ENCODE assay signal across 21 cellular contexts in the genomic region with DNA sequence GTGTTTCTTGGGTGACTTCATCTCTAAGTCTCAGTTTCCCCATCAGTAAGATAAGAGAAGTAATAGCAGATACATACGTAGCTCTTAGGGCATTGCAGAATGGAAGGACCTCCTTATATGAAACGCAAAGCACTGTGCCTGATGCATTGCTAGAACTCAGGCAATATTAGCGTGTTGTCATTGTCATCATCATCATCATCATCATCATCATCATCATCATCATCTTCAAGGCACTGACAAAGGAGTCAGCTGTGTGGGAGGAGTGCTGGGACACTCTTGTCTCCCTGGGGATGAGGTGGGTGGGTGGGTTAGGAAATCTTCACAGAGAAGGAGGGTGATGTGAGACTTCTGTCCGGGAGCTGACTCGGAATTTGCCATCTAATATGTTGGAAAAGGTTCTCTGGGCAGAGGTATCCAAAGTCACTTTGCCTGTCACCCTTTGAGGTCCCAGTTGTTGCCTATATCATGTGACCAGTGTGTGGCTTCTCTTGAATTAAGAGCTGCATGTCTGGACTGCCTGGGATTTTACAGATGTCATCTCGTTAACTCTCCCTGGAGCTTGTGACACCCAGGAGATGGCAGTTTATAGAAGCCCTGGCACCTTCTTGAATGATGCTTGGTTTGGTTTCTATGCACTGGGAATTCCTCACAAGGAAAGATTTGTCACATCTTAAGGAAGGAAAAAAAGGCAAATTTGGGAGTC. TPM values are rescaled to one million over a fixed set of nuclear protein-coding genes. Genes with fewer than 3 reads are reported as not detected.
DNase-seq lines count a peak whose midpoint lies in the region; ATAC-seq, FAIRE-seq and TF ChIP-seq lines count a peak whose summit lies in the region.
"Had no signal": no experiment of that assay in that cellular context is flagged by ENCODE, and none has a peak within 500 bp of the region (broad histone marks: within the 10 kb centered on the region; RNA-seq: fewer than 3 reads in every experiment).

No MANE protein-coding gene starts in this region.

- CTCF ChIA-PET in IMR-90 (lab: Yijun Ruan, JAX) = interaction anchor here (0.6 to 1.7 kb wide), 3 partner anchors 27 to 95 kb away, joined by 3 to 5 read pairs (median 3); partner anchors contain the start of gene PLEKHA1
- CTCF ChIA-PET in CD8-positive, alpha-beta T cell (lab: Charles Lee) = interaction anchor here (1.5 to 1.7 kb wide), 2 partner anchors 12 to 33 kb away, joined by 4 read pairs; no protein-coding TSS in a partner anchor

- no peak overlapping the region for H3K27ac Mint-ChIP-seq in astrocyte (ENCODE audit: unreplicated experiment)
- no peak overlapping the region for H3K27ac Mint-ChIP-seq in CD8-positive, alpha-beta T cell
- H3K27ac Mint-ChIP-seq: activated CD8-positive, alpha-beta memory T cell treated with anti-CD3 and anti-CD28 coated beads, Interleukin-2, amount 10 ng/mL, durations not matched to agents 7 days and 5 days; nephron; T-helper 2 cell treated with Interferon-gamma antibody and Interleukin-4, amounts not matched to agents 5 μg/mL and 100 μg/mL, for 36 hours had no signal

- ATAC-seq in IMR-90 (ENCODE audit: low read depth) (no peak), GM19023 (IDR thresholded peaks at IDR 0.05; ENCODE audit: unreplicated experiment) (no peak)
- ATAC-seq in CD8-positive, alpha-beta T cell = no peak
- ATAC-seq: activated CD4-positive, CD25-positive, alpha-beta regulatory T cell treated with anti-CD3 and anti-CD28 coated beads, Interleukin-2, amount 50 U/mL, for 24 hours; activated CD8-positive, alpha-beta memory T cell treated with anti-CD3 and anti-CD28 coated beads, Interleukin-2, amount 10 ng/mL, durations not matched to agents 7 days and 5 days had no signal

- H3K79me1 ChIP-seq in IMR-90 (ENCODE audit: low read depth in 1 of 2, low read length in 2 of 2) = peaks cover 9 to 44% of the 10 kb centered on the region in 2 experiments

- H2AFZ ChIP-seq in IMR-90 (replicated peaks; ENCODE audit: low read length, poor library complexity) (no peak overlapping the region), astrocyte (ENCODE audit: low read depth, low read length) (no peak overlapping the region), hepatocyte (no peak overlapping the region)

- H3K4me3 ChIP-seq in IMR-90 (ENCODE audit: insufficient read depth, low read depth, low read length) (no peak overlapping the region), astrocyte (ENCODE audit: insufficient read depth, low read depth, low read length) (no peak overlapping the region), hepatocyte (no peak overlapping the region), subcutaneous abdominal adipose tissue (ENCODE audit: low read depth in 1 of 5, low read length in 5 of 5) (no peak overlapping the region)
- H3K4me3 ChIP-seq in CD8-positive, alpha-beta T cell (ENCODE audit: low read depth, low read length) = no peak overlapping the region
- H3K4me3 ChIP-seq: body of pancreas, lung, thyroid gland had no signal

- peaks cover 32% of the 10 kb centered on the region for H3K27me3 Mint-ChIP-seq in astrocyte (ENCODE audit: low read depth, unreplicated experiment)
- H3K27me3 Mint-ChIP-seq in CD8-positive, alpha-beta T cell (ENCODE audit: low read depth) = peaks cover 27% of the 10 kb centered on the region

- H3K4me2 ChIP-seq in IMR-90 (ENCODE audit: low read depth, low read length) (peak overlapping the region; percentile 40), astrocyte (ENCODE audit: low read length) (peak overlapping the region; percentile 45), hepatocyte (no peak overlapping the region)

- H3K23ac ChIP-seq in IMR-90 (ENCODE audit: low read depth, low read length) = peak overlapping the region; percentile 56; the same call in 1 of the 2 replicates

- FAIRE-seq in astrocyte (lab: Jason Lieb, UNC) = no peak

- H3K4me1 ChIP-seq in IMR-90 (ENCODE audit: control insufficient read depth, insufficient read depth, low read length) (peaks cover 21% of the 10 kb centered on the region), astrocyte (ENCODE audit: insufficient read depth, low read length) (peaks cover 21% of the 10 kb centered on the region), hepatocyte (ENCODE audit: insufficient read depth) (no peaks in the 10 kb centered on the region), subcutaneous abdominal adipose tissue (ENCODE audit: control insufficient read depth in 5 of 5, insufficient read depth in 5 of 5, low read length in 5 of 5) (peaks cover 12 to 48% (median 37%) of the 10 kb centered on the region in 5 donors)
- H3K4me1 ChIP-seq in CD8-positive, alpha-beta T cell (ENCODE audit: insufficient read depth, low read length) = no peaks in the 10 kb centered on the region

- peak overlapping the region; percentile 7; the same call in 1 of the 2 replicates for H4K91ac ChIP-seq in IMR-90 (ENCODE audit: insufficient read depth, low read depth, low read length)

- no peak overlapping the region for H4K5ac ChIP-seq in IMR-90 (ENCODE audit: low read depth, low read length)

- peak overlapping the region; percentile 1; a peak in 2 of 4 replicates for H4K8ac ChIP-seq in IMR-90 (ENCODE audit: low read depth in 2 of 2, low read length in 2 of 2)

- no peak overlapping the region for H2AK9ac ChIP-seq in IMR-90 (replicated peaks; ENCODE audit: low read depth, low read length, poor library complexity)

- DNase-seq in IMR-90 (no peak), astrocyte (ENCODE audit: low read depth) (no peak), hepatocyte (ENCODE audit: low spot score) (no peak), SHP77 treated with DMSO at 0.1 percent for 48 hours (lab: John Stamatoyannopoulos, UW) (no peak)
- no peak for DNase-seq in activated naive CD4-positive, alpha-beta T cell treated with Interleukin-2 at 50 U/mL for 16 hours
- no peak for DNase-seq in CD8-positive, alpha-beta T cell
- DNase-seq: activated CD8-positive, alpha-beta memory T cell treated with anti-CD3 and anti-CD28 coated beads, Interleukin-2, amount 10 ng/mL, durations not matched to agents 7 days and 5 days; activated naive CD4-positive, alpha-beta T cell; CD8-positive, alpha-beta memory T cell; effector CD8-positive, alpha-beta T cell; NCI-H1048; NK-92 treated with Interleukin-12 subunit alpha and Interleukin-12 subunit beta, amount 100 ng/mL, for 24 hours; Right ventricle myocardium superior; thyroid gland had no signal

- H2BK5ac ChIP-seq in IMR-90 (ENCODE audit: low read depth, low read length, poor library complexity, severe bottlenecking) = peak overlapping the region; percentile 20

- H2AK5ac ChIP-seq in IMR-90 (ENCODE audit: low read depth, low read length) = peak overlapping the region; percentile 94

- dilution Hi-C loops in IMR-90 (cut with HindIII; ENCODE audit: low sequenced_read_pairs, unreplicated experiment) = no loop called here

- peak overlapping the region; percentile 55; the same call in 1 of the 3 replicates for H2BK15ac ChIP-seq in IMR-90 (ENCODE audit: low read depth, low read length)

- peaks cover 14% of the 10 kb centered on the region for H3K36me3 Mint-ChIP-seq in astrocyte (ENCODE audit: low read depth, unreplicated experiment)
- H3K36me3 Mint-ChIP-seq in CD8-positive, alpha-beta T cell = no peaks in the 10 kb centered on the region
- H3K36me3 Mint-ChIP-seq: activated CD8-positive, alpha-beta memory T cell treated with anti-CD3 and anti-CD28 coated beads, Interleukin-2, amount 10 ng/mL, durations not matched to agents 7 days and 5 days had no signal

- H3K14ac ChIP-seq in IMR-90 (replicated peaks; ENCODE audit: low read depth, low read length) = peak overlapping the region; percentile 71

- peak overlapping the region; percentile 54 for H2BK120ac ChIP-seq in IMR-90 (ENCODE audit: low read depth, low read length)

- peaks cover 19% of the 10 kb centered on the region for H4K20me1 ChIP-seq in IMR-90 (ENCODE audit: insufficient read depth, low read length)
- peaks cover 38% of the 10 kb centered on the region for H4K20me1 ChIP-seq in astrocyte (ENCODE audit: insufficient read depth, low read length)
- no peaks in the 10 kb centered on the region for H4K20me1 ChIP-seq in hepatocyte (ENCODE audit: insufficient read depth, poor library complexity, severe bottlenecking)

- peak overlapping the region; percentile 28; the same call in 1 of the 2 replicates for H3K18ac ChIP-seq in IMR-90 (ENCODE audit: low read depth, low read length)

- H3K27me3 ChIP-seq in IMR-90 (ENCODE audit: control insufficient read depth, insufficient read depth, low read length) = no peaks in the 10 kb centered on the region
- peaks cover 5% of the 10 kb centered on the region for H3K27me3 ChIP-seq in astrocyte (ENCODE audit: insufficient read depth, low read length)
- H3K27me3 ChIP-seq in hepatocyte = peaks cover 21% of the 10 kb centered on the region
- H3K27me3 ChIP-seq in subcutaneous abdominal adipose tissue (ENCODE audit: control insufficient read depth in 5 of 5, insufficient read depth in 4 of 5, low read length in 5 of 5) = no peaks in the 10 kb centered on the region
- H3K27me3 ChIP-seq in CD8-positive, alpha-beta T cell (ENCODE audit: insufficient read depth, low read length) = no peaks in the 10 kb centered on the region
- H3K27me3 ChIP-seq: body of pancreas, thyroid gland had no signal

- no peak overlapping the region for H3K56ac ChIP-seq in IMR-90 (ENCODE audit: extremely low read depth, insufficient read depth, low read length)

- H3K9me3 ChIP-seq in IMR-90 (ENCODE audit: control insufficient read depth, insufficient read depth, low read length) (no peaks in the 10 kb centered on the region), astrocyte (ENCODE audit: insufficient read depth, low read depth, low read length) (no peaks in the 10 kb centered on the region), hepatocyte (ENCODE audit: low read depth) (no peaks in the 10 kb centered on the region), subcutaneous abdominal adipose tissue (ENCODE audit: control insufficient read depth in 5 of 5, low read length in 5 of 5) (no peaks in the 10 kb centered on the region)
- no peaks in the 10 kb centered on the region for H3K9me3 ChIP-seq in CD8-positive, alpha-beta T cell (ENCODE audit: low read length)
- H3K9me3 ChIP-seq: body of pancreas, thyroid gland had no signal

- no peak overlapping the region for H3K4me3 Mint-ChIP-seq in astrocyte (ENCODE audit: unreplicated experiment)
- no peak overlapping the region for H3K4me3 Mint-ChIP-seq in CD8-positive, alpha-beta T cell
- H3K4me3 Mint-ChIP-seq: activated CD8-positive, alpha-beta memory T cell treated with anti-CD3 and anti-CD28 coated beads, Interleukin-2, amount 10 ng/mL, durations not matched to agents 7 days and 5 days; CD8-positive, alpha-beta memory T cell; nephron; T-helper 2 cell treated with Interferon-gamma antibody and Interleukin-4, amounts not matched to agents 5 μg/mL and 100 μg/mL, for 36 hours had no signal

- peak overlapping the region; percentile 39; the same call in 1 of the 2 replicates for H3K27ac ChIP-seq in IMR-90 (ENCODE audit: insufficient read depth, low read length)
- no peak overlapping the region for H3K27ac ChIP-seq in astrocyte (ENCODE audit: low read depth, low read length)
- H3K27ac ChIP-seq in hepatocyte = peak overlapping the region; percentile 37
- H3K27ac ChIP-seq in subcutaneous abdominal adipose tissue (ENCODE audit: low read depth, low read length) = peak overlapping the region; percentile 70
- H3K27ac ChIP-seq in CD8-positive, alpha-beta T cell (ENCODE audit: low read depth, low read length) = no peak overlapping the region

- peaks cover 19% of the 10 kb centered on the region for H3K79me2 ChIP-seq in astrocyte (ENCODE audit: insufficient read depth, low read length)
- no peaks in the 10 kb centered on the region for H3K79me2 ChIP-seq in hepatocyte

- peak overlapping the region; percentile 62 for H3K4ac ChIP-seq in IMR-90 (ENCODE audit: low read depth, low read length)

- no peaks in the 10 kb centered on the region; the same call in 1 of the 2 replicates for H3K36me3 ChIP-seq in IMR-90 (ENCODE audit: control insufficient read depth, insufficient read depth, low read length)
- H3K36me3 ChIP-seq in astrocyte (ENCODE audit: insufficient read depth, low read length) = no peaks in the 10 kb centered on the region
- no peaks in the 10 kb centered on the region for H3K36me3 ChIP-seq in hepatocyte (replicated peaks; ENCODE audit: insufficient read depth, low read depth)
- H3K36me3 ChIP-seq in subcutaneous abdominal adipose tissue (ENCODE audit: control insufficient read depth in 5 of 5, insufficient read depth in 5 of 5, low read length in 5 of 5) = peaks cover 0 to 3% (median 0%) of the 10 kb centered on the region in 5 donors
- no peaks in the 10 kb centered on the region for H3K36me3 ChIP-seq in CD8-positive, alpha-beta T cell (ENCODE audit: insufficient read depth, low read length)
- H3K36me3 ChIP-seq: thyroid gland had no signal

- in situ Hi-C loops in IMR-90 (cut with MboI; ENCODE audit: low sequenced_read_pairs) = loop anchor here (10.0 kb wide), 1 partner anchor 344 kb away; no protein-coding TSS in a partner anchor

- peaks cover 7% of the 10 kb centered on the region for H3K4me1 Mint-ChIP-seq in astrocyte (ENCODE audit: low read depth, unreplicated experiment)
- H3K4me1 Mint-ChIP-seq in CD8-positive, alpha-beta T cell (ENCODE audit: low read depth) = no peaks in the 10 kb centered on the region

- H3K9me3 Mint-ChIP-seq in astrocyte (ENCODE audit: unreplicated experiment) = no peaks in the 10 kb centered on the region
- H3K9me3 Mint-ChIP-seq in CD8-positive, alpha-beta T cell = no peaks in the 10 kb centered on the region
- H3K9me3 Mint-ChIP-seq: CD8-positive, alpha-beta memory T cell; nephron; T-helper 2 cell treated with Interferon-gamma antibody and Interleukin-4, amounts not matched to agents 5 μg/mL and 100 μg/mL, for 36 hours had no signal

- no peak overlapping the region for H2BK20ac ChIP-seq in IMR-90 (ENCODE audit: low read depth, low read length)

- POLR2A ChIA-PET in IMR-90 (lab: Charles Lee; ENCODE audit: unreplicated experiment) = no interaction called here
- POLR2A ChIA-PET in CD8-positive, alpha-beta T cell (lab: Charles Lee) = no interaction called here

- H3K9me2 ChIP-seq in hepatocyte (replicated peaks; ENCODE audit: insufficient read depth) = no peaks in the 10 kb centered on the region

- TF ChIP-seq RAD21 in IMR-90 (IDR thresholded peaks at IDR 0.05; ENCODE audit: low read length) = no peak

- peaks cover 28% of the 10 kb centered on the region for H3K9me1 ChIP-seq in IMR-90 (ENCODE audit: insufficient read depth, low read length)

- no TSS peak for BruUV-seq in IMR-90 (replicated peaks; lab: Mats Ljungman, UMichigan)

- TF ChIP-seq CTCF in IMR-90 (conservative IDR thresholded peaks at IDR 0.05; ENCODE audit: low read depth, low read length) (no peak), astrocyte (IDR thresholded peaks at IDR 0.05; ENCODE audit: insufficient read depth, low read depth, low read length) (no peak), hepatocyte (IDR thresholded peaks at IDR 0.05; ENCODE audit: poor library complexity) (no peak)
- TF ChIP-seq CTCF in CD8-positive, alpha-beta T cell (IDR thresholded peaks at IDR 0.05) = no peak

- TF ChIP-seq POLR2A in IMR-90 (IDR thresholded peaks at IDR 0.05; ENCODE audit: low read depth, low read length) = no peak

- no peak overlapping the region for H3K9ac ChIP-seq in IMR-90 (ENCODE audit: low read depth, low read length)
- no peak overlapping the region for H3K9ac ChIP-seq in astrocyte (ENCODE audit: low read length)
- no peak overlapping the region for H3K9ac ChIP-seq in subcutaneous abdominal adipose tissue (ENCODE audit: low read length in 5 of 5)

- intact Hi-C loops in IMR-90 (cut with micrococcal nuclease) = loop anchor here (2.0 kb wide), 1 partner anchor 36 kb away; no protein-coding TSS in a partner anchor
- intact Hi-C loops in CD8-positive, alpha-beta T cell (cut with DNase I, micrococcal nuclease) = no loop called here

- WGBS in IMR-90 (ENCODE audit: extremely low coverage in 2 of 2, insufficient read length in 1 of 2), 2 experiments = 92% methylated on average over 2 of the region's 6 CpGs; no CpG with 5 or more reads in 1 of the 2 experiments
- 96% methylated on average over 5 of the region's 6 CpGs for WGBS in hepatocyte (ENCODE audit: low lambda C conversion rate, missing lambda C conversion rate)

RNA-seq across cellular contexts. Expression of gene HTRA1, which starts 7.0 kb away (rescaled TPM):
- 23.1 and 28.5 TPM in 2 replicates for total RNA-seq in IMR-90 (2012; rRNA removed)
- polyA plus RNA-seq in IMR-90 (2012; rRNA removed) = 94.9 and 108 TPM in 2 replicates
- polyA plus RNA-seq in IMR-90 (2012; cell fraction: cytosol; rRNA removed) = 64.6 and 74.8 TPM in 2 replicates
- 18.9 and 71.3 TPM in 2 replicates for polyA plus RNA-seq in IMR-90 (2012; cell fraction: nucleus; rRNA removed; ENCODE audit: low replicate concordance)
- total RNA-seq in astrocyte = 34.9 and 89.8 TPM in 2 replicates
- 87.1 and 91.9 TPM in 2 replicates for total RNA-seq in hepatocyte
- polyA plus RNA-seq in hepatocyte = 160 and 173 TPM in 2 replicates
- total RNA-seq in CD8-positive, alpha-beta T cell = not detected
- total RNA-seq: activated CD8-positive, alpha-beta memory T cell treated with anti-CD3 and anti-CD28 coated beads, Interleukin-2, amount 10 ng/mL, durations not matched to agents 7 days and 5 days had no signal

RNA-seq across cellular contexts. Expression of gene ARMS2, which starts 13.9 kb away (rescaled TPM):
- total RNA-seq in IMR-90 (2012; rRNA removed) = not detected in 2 replicates
- polyA plus RNA-seq in IMR-90 (2012; rRNA removed) = not detected in 2 replicates
- polyA plus RNA-seq in IMR-90 (2012; cell fraction: cytosol; rRNA removed) = not detected in 2 replicates
- 0.10 TPM in 1 of 2 replicates, not detected in the other for polyA plus RNA-seq in IMR-90 (2012; cell fraction: nucleus; rRNA removed; ENCODE audit: low replicate concordance)
- total RNA-seq in astrocyte = not detected in 2 replicates
- not detected in 2 replicates for total RNA-seq in hepatocyte
- not detected in 2 replicates for polyA plus RNA-seq in hepatocyte
- not detected for total RNA-seq in CD8-positive, alpha-beta T cell
- total RNA-seq: activated CD8-positive, alpha-beta memory T cell treated with anti-CD3 and anti-CD28 coated beads, Interleukin-2, amount 10 ng/mL, durations not matched to agents 7 days and 5 days; body of pancreas; CD8-positive, alpha-beta memory T cell; lung; Right ventricle myocardium superior; thyroid gland had no signal
- polyA plus RNA-seq: CD8-positive, alpha-beta memory T cell; lung had no signal

Comparison
In these comparisons a context has a peak if more than half of its experiments do, and no peak if none do; other contexts are left out.
1. H3K27ac ChIP-seq: peak in IMR-90 (single experiment), hepatocyte (single experiment) and subcutaneous abdominal adipose tissue (single experiment); none in astrocyte (single experiment) and CD8-positive, alpha-beta T cell (single experiment).
2. RNA of gene HTRA1, which starts 7.0 kb away (total RNA-seq): 87.1 to 91.9 TPM in hepatocyte, 34.9 to 89.8 TPM in astrocyte and 23.1 to 28.5 TPM in IMR-90; not detected in CD8-positive, alpha-beta T cell; every median in the first group is over 10 times any median in the second.